ENCODE assay signal across 10 cellular contexts in the genomic region with DNA sequence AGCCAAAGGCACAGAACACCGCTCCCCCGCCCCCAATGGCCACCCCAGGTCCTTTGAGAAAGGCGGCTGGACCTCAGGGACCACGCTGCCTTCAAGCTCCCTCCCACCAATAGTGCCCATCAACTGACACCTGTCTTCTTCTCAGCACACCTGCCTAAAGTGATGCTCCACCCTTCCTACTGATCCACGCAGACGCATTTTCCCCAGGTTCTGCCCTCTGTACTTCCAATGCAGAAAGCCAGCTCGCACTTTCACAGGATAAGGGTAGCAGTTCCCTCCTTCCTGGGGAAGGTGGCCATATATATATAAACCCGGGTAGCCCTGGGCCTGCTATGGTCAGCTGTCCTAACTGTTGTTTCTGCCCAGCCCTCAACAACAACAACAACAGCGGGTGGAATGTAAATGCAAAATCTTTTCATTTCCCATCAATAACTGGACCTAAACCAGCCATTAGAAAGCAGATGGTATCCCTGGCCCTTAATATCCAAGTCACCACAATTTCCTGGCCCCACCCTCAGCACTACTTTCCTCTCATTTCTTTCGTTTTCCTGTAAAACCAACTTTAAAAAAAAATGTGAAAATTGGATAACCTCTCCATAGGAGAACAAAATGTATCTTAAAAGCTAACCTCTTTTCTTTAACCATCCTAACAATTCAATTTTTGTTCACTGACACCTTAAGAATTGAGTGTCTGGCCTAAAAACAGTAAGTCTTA. TPM values are rescaled to one million over a fixed set of nuclear protein-coding genes. Genes with fewer than 3 reads are reported as not detected.
A peak's percentile ranks its signal among the peaks of the same experiment; 100 is the strongest.
DNase-seq lines count a peak whose midpoint lies in the region; ATAC-seq and TF ChIP-seq lines count a peak whose summit lies in the region.
"Had no signal": no experiment of that assay in that cellular context is flagged by ENCODE, and none has a peak within 500 bp of the region (broad histone marks: within the 10 kb centered on the region; RNA-seq: fewer than 3 reads in every experiment).

No MANE protein-coding gene starts in this region.

- no peaks in the 10 kb centered on the region for H3F3A ChIP-seq in neural cell (ENCODE audit: insufficient read depth, low read length, poor library complexity, severe bottlenecking)

- H4K20me1 ChIP-seq in neural cell (ENCODE audit: insufficient read depth): no peaks in the 10 kb centered on the region

- no peaks in the 10 kb centered on the region for H3K9me3 ChIP-seq in neural cell (ENCODE audit: low read length)

- no peak for TF ChIP-seq RAD21 in neural cell (conservative IDR thresholded peaks at IDR 0.05)

- H2AFZ ChIP-seq in neural cell (ENCODE audit: low read depth, low read length): no peak overlapping the region

- H3K27me3 ChIP-seq in dorsolateral prefrontal cortex: no peaks in the 10 kb centered on the region
- no peaks in the 10 kb centered on the region for H3K27me3 ChIP-seq in neural cell (ENCODE audit: insufficient read depth, low read depth, low read length)

- H3K4me2 ChIP-seq in neural cell (ENCODE audit: low read length): peak overlapping the region; percentile 97

- peak overlapping the region; percentile 88 for H3K9ac ChIP-seq in neural cell (ENCODE audit: low read length)

- TF ChIP-seq EP300 in neural cell (conservative IDR thresholded peaks at IDR 0.05; ENCODE audit: poor library complexity, severe bottlenecking): no peak

- H3K4me3 ChIP-seq in dorsolateral prefrontal cortex: peak overlapping the region in 43 of 59 donors; percentile 46 to 88 (median 80)
- H3K4me3 ChIP-seq in neural cell (ENCODE audit: low read length): peak overlapping the region; percentile 95

- no peak for ATAC-seq in HG03457 (IDR thresholded peaks at IDR 0.05; ENCODE audit: unreplicated experiment)
- ATAC-seq: activated CD8-positive, alpha-beta T cell treated with anti-CD3 and anti-CD28 coated beads for 36 hours had no signal

- TF ChIP-seq CTCF in dorsolateral prefrontal cortex (IDR thresholded peaks at IDR 0.05 in 54 of 56, conservative IDR thresholded peaks at IDR 0.05 in 2 of 56; ENCODE audit: low read depth in 1 of 56, partially characterized antibody in 56 of 56) (no peak), neural cell (IDR thresholded peaks at IDR 0.05; ENCODE audit: poor library complexity, severe bottlenecking) (no peak)

- no peaks in the 10 kb centered on the region for H3K36me3 ChIP-seq in neural cell (ENCODE audit: insufficient read depth, low read length)

- DNase-seq in ELF-1 (ENCODE audit: low read depth, low spot score): peak; percentile 13
- peak; percentile 38 for DNase-seq in NCI-H526 treated with DMSO at 0.1 percent for 48 hours (lab: John Stamatoyannopoulos, UW)
- DNase-seq in dorsolateral prefrontal cortex: no peak
- DNase-seq in G401 (ENCODE audit: low spot score): no peak
- DNase-seq in GF-D8 (lab: John Stamatoyannopoulos, UW): no peak
- no peak for DNase-seq in CD1c-positive myeloid dendritic cell (ENCODE audit: extremely low spot score)
- DNase-seq: activated CD8-positive, alpha-beta T cell treated with anti-CD3 and anti-CD28 coated beads for 36 hours had no signal

- H3K27ac ChIP-seq in dorsolateral prefrontal cortex (no peak overlapping the region), neural cell (ENCODE audit: low read length) (no peak overlapping the region)
- H3K27ac ChIP-seq: HL-60 had no signal

- no peaks in the 10 kb centered on the region for H3K9me2 ChIP-seq in neural cell (ENCODE audit: insufficient read depth, low read length)

- in situ Hi-C loops in G401 (cut with HindIII; ENCODE audit: low sequenced_read_pairs): no loop called here

- H3K79me2 ChIP-seq in neural cell (replicated peaks; ENCODE audit: insufficient read depth, low read length): peaks cover 62% of the 10 kb centered on the region

- intact Hi-C loops in dorsolateral prefrontal cortex (cut with DNase I): no loop called here

TF ChIP-seq in neural cell, 6 proteins besides CTCF, POLR2A, EP300 and RAD21:
- TF ChIP-seq MXI1 (conservative IDR thresholded peaks at IDR 0.05; ENCODE audit: poor library complexity, severe bottlenecking): no peak
- TF ChIP-seq EZH2 (IDR thresholded peaks at IDR 0.05; ENCODE audit: borderline replicate concordance, insufficient read depth, low read length, poor library complexity, severe bottlenecking): no peak
- no peak for TF ChIP-seq POLR2AphosphoS5 (IDR thresholded peaks at IDR 0.05)
- no peak for TF ChIP-seq SMC3 (conservative IDR thresholded peaks at IDR 0.05; ENCODE audit: poor library complexity)
- no peak for TF ChIP-seq TAF1 (IDR thresholded peaks at IDR 0.05; ENCODE audit: low read depth)
- TF ChIP-seq, protein P1, sequence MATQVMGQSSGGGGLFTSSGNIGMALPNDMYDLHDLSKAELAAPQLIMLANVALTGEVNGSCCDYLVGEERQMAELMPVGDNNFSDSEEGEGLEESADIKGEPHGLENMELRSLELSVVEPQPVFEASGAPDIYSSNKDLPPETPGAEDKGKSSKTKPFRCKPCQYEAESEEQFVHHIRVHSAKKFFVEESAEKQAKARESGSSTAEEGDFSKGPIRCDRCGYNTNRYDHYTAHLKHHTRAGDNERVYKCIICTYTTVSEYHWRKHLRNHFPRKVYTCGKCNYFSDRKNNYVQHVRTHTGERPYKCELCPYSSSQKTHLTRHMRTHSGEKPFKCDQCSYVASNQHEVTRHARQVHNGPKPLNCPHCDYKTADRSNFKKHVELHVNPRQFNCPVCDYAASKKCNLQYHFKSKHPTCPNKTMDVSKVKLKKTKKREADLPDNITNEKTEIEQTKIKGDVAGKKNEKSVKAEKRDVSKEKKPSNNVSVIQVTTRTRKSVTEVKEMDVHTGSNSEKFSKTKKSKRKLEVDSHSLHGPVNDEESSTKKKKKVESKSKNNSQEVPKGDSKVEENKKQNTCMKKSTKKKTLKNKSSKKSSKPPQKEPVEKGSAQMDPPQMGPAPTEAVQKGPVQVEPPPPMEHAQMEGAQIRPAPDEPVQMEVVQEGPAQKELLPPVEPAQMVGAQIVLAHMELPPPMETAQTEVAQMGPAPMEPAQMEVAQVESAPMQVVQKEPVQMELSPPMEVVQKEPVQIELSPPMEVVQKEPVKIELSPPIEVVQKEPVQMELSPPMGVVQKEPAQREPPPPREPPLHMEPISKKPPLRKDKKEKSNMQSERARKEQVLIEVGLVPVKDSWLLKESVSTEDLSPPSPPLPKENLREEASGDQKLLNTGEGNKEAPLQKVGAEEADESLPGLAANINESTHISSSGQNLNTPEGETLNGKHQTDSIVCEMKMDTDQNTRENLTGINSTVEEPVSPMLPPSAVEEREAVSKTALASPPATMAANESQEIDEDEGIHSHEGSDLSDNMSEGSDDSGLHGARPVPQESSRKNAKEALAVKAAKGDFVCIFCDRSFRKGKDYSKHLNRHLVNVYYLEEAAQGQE (IDR thresholded peaks at IDR 0.05; ENCODE audit: borderline replicate concordance): no peak

RNA-seq across cellular contexts. Expression of gene GOLM1, which starts 1.7 kb away (rescaled TPM):
- total RNA-seq in dorsolateral prefrontal cortex: 100 to 1,000 TPM in 20 of 120 experiments, 10 to 100 TPM in 100; 40.8 to 119 (median 89.8) TPM
- 76.8 and 77.4 TPM in 2 replicates for polyA plus RNA-seq in neural cell
- polyA minus RNA-seq in neural cell: 74.7 and 77.9 TPM in 2 replicates
- total RNA-seq in G401 (2014; rRNA removed; shearing (Covaris generic)): 39.9 and 41.8 TPM in 2 replicates

Comparison
In these comparisons a context has a peak if more than half of its experiments do, and no peak if none do; other contexts are left out.
1. DNase-seq: peak in ELF-1 (single experiment) and NCI-H526 treated with DMSO at 0.1 percent for 48 hours (single experiment); none in dorsolateral prefrontal cortex (0 of 10), G401 (single experiment), GF-D8 (single experiment) and CD1c-positive myeloid dendritic cell (single experiment).